In genomic region chr12:132250707-132251106, GRCh38 we compare ENCODE assay signal across 19 cellular contexts.
"Had no signal": no experiment of that assay in that cellular context is flagged by ENCODE, and none has a peak within 500 bp of the region (broad histone marks: within the 10 kb centered on the region; RNA-seq: fewer than 3 reads in every experiment).

No MANE protein-coding gene starts in this region.

- H3K4me3 ChIP-seq: SJSA1, SK-N-MC had no signal

- H3K9me3 ChIP-seq: SJSA1 had no signal

- H3K4me1 ChIP-seq: SJSA1 had no signal

- DNase-seq: KBM-7, MV-4-11, NCI-H1048, NCI-H1105, NCI-H1417, NCI-H1436 treated with DMSO at 0.1 percent for 48 hours, NCI-H1694, NCI-H187 treated with DMSO at 0.1 percent for 48 hours, NCI-H2029 treated with DMSO at 0.1 percent for 48 hours, NCI-H2171 treated with DMSO at 0.1 percent for 48 hours, NCI-H345, NCI-H446 treated with DMSO at 0.1 percent for 48 hours, NCI-H524, NCI-H526 treated with DMSO at 0.1 percent for 48 hours, NCI-H748 treated with DMSO at 0.1 percent for 48 hours, RPMI8226, SIG-M5 had no signal

- H3K27ac ChIP-seq: SJSA1, SK-N-MC had no signal

- H3K36me3 ChIP-seq: SJSA1 had no signal
